ENCODE assay signal across 30 cellular contexts in genomic region chr20:2417142-2417541, GRCh38. TPM values are rescaled to one million over a fixed set of nuclear protein-coding genes. Genes with fewer than 3 reads are reported as not detected.
"Had no signal": no experiment of that assay in that cellular context is flagged by ENCODE, and none has a peak within 500 bp of the region (broad histone marks: within the 10 kb centered on the region; RNA-seq: fewer than 3 reads in every experiment).

No MANE protein-coding gene starts in this region.

- H3K4me1 ChIP-seq: breast epithelium, foreskin keratinocyte, heart left ventricle, right lobe of liver, testis, uterus had no signal

- H3K27ac ChIP-seq: breast epithelium, foreskin keratinocyte, heart left ventricle, right lobe of liver, testis, uterus had no signal

- ATAC-seq: activated naive CD4-positive, alpha-beta T cell treated with anti-CD3 and anti-CD28 coated beads, Interleukin-2, amount 50 U/mL, for 72 hours; activated T-cell treated with anti-CD3 and anti-CD28 coated beads, Interleukin-2, amount 50 U/mL, for 4 hours; esophagus mucosa; foreskin keratinocyte; heart left ventricle; naive thymus-derived CD8-positive, alpha-beta T cell; stimulated activated naive CD8-positive, alpha-beta T cell treated with anti-CD3 and anti-CD28 coated beads, Interleukin-15, Interleukin-2, amounts not matched to agents 100 U/mL and 50 U/mL, for 24 hours had no signal

- H3K36me3 ChIP-seq: breast epithelium, heart left ventricle, right lobe of liver, uterus had no signal

- H3K4me1 Mint-ChIP-seq: activated CD4-positive, alpha-beta T cell treated with anti-CD3 and anti-CD28 coated beads, Interleukin-2, amount 10 ng/mL, durations not matched to agents 24 days and 14 days; immature natural killer cell; memory B cell; naive thymus-derived CD8-positive, alpha-beta T cell; neural crest cell had no signal

- H3K36me3 Mint-ChIP-seq: activated CD4-positive, alpha-beta memory T cell treated with anti-CD3 and anti-CD28 coated beads for 36 hours; activated naive CD4-positive, alpha-beta T cell treated with anti-CD3 and anti-CD28 coated beads, Interleukin-2, amount 50 U/mL, for 72 hours; memory B cell; naive thymus-derived CD8-positive, alpha-beta T cell had no signal

- H3K9me3 ChIP-seq: breast epithelium, heart left ventricle, right lobe of liver, testis, uterus had no signal

- H3K9me3 Mint-ChIP-seq: activated CD4-positive, alpha-beta memory T cell treated with anti-CD3 and anti-CD28 coated beads for 36 hours; activated CD4-positive, alpha-beta T cell treated with anti-CD3 and anti-CD28 coated beads, Interleukin-2, amount 10 ng/mL, durations not matched to agents 24 days and 14 days; activated naive CD4-positive, alpha-beta T cell treated with anti-CD3 and anti-CD28 coated beads, Interleukin-2, amount 50 U/mL, for 72 hours; activated T-cell treated with anti-CD3 and anti-CD28 coated beads, Interleukin-2, amount 50 U/mL, for 4 hours; activated T-helper 2 cell treated with anti-CD3 and anti-CD28 coated beads, Interferon-gamma antibody, Interleukin-2, Interleukin-4, amounts not matched to agents 10 μg/mL and 5 μg/mL and 100 μg/mL, durations not matched to agents 14 hours and 24 hours and 36 hours; immature natural killer cell; memory B cell; naive thymus-derived CD8-positive, alpha-beta T cell; neural crest cell; T-helper 1 cell treated with Interleukin-12 subunit alpha and Interleukin-12 subunit beta and Interleukin-4 antibody, amounts not matched to agents 30 μg/mL and 1 μg/mL, for 36 hours had no signal

- H3K27me3 ChIP-seq: breast epithelium, right lobe of liver, testis, uterus had no signal

- DNase-seq: activated CD4-positive, alpha-beta memory T cell treated with anti-CD3 and anti-CD28 coated beads for 36 hours; activated CD4-positive, alpha-beta T cell treated with anti-CD3 and anti-CD28 coated beads, Interleukin-2, amount 10 ng/mL, durations not matched to agents 24 days and 14 days; activated CD4-positive, CD25-positive, alpha-beta regulatory T cell treated with anti-CD3 and anti-CD28 coated beads, Interleukin-2, amount 50 U/mL, for 72 hours; activated T-cell treated with anti-CD3 and anti-CD28 coated beads, Interleukin-2, amount 50 U/mL, for 4 hours; central memory CD4-positive, alpha-beta T cell; foreskin keratinocyte; heart left ventricle; hypothalamus; immature natural killer cell; naive thymus-derived CD8-positive, alpha-beta T cell; posterior cingulate gyrus; right lobe of liver; stimulated activated CD4-positive, alpha-beta T cell treated with anti-CD3 and anti-CD28 coated beads, Interleukin-2, amount 100 ng/mL, for 48 hours; stimulated activated naive CD8-positive, alpha-beta T cell treated with anti-CD3 and anti-CD28 coated beads, Interleukin-15, Interleukin-2, amounts not matched to agents 100 U/mL and 50 U/mL, for 24 hours; T1000; testis; trophoblast cell; uterus had no signal

- H3K4me3 ChIP-seq: breast epithelium, heart left ventricle, right lobe of liver, testis, uterus had no signal

- H3K4me3 Mint-ChIP-seq: activated CD4-positive, alpha-beta memory T cell treated with anti-CD3 and anti-CD28 coated beads for 36 hours; activated CD4-positive, alpha-beta T cell treated with anti-CD3 and anti-CD28 coated beads, Interleukin-2, amount 10 ng/mL, durations not matched to agents 24 days and 14 days; activated T-cell treated with anti-CD3 and anti-CD28 coated beads, Interleukin-2, amount 50 U/mL, for 4 hours; immature natural killer cell; memory B cell; naive thymus-derived CD8-positive, alpha-beta T cell; neural crest cell; T-helper 1 cell treated with Interleukin-12 subunit alpha and Interleukin-12 subunit beta and Interleukin-4 antibody, amounts not matched to agents 30 μg/mL and 1 μg/mL, for 36 hours had no signal

- H3K27ac Mint-ChIP-seq: activated CD4-positive, alpha-beta memory T cell treated with anti-CD3 and anti-CD28 coated beads for 36 hours; activated CD4-positive, alpha-beta T cell treated with anti-CD3 and anti-CD28 coated beads, Interleukin-2, amount 10 ng/mL, durations not matched to agents 24 days and 14 days; activated naive CD4-positive, alpha-beta T cell treated with anti-CD3 and anti-CD28 coated beads, Interleukin-2, amount 50 U/mL, for 72 hours; activated T-helper 2 cell treated with anti-CD3 and anti-CD28 coated beads, Interferon-gamma antibody, Interleukin-2, Interleukin-4, amounts not matched to agents 10 μg/mL and 5 μg/mL and 100 μg/mL, durations not matched to agents 14 hours and 24 hours and 36 hours; memory B cell; naive thymus-derived CD8-positive, alpha-beta T cell; T-helper 1 cell treated with Interleukin-12 subunit alpha and Interleukin-12 subunit beta and Interleukin-4 antibody, amounts not matched to agents 30 μg/mL and 1 μg/mL, for 36 hours had no signal

RNA-seq across cellular contexts. Expression of gene TGM6, which starts 36.4 kb away (rescaled TPM):
- total RNA-seq: activated CD4-positive, alpha-beta memory T cell treated with anti-CD3 and anti-CD28 coated beads for 36 hours; activated CD4-positive, alpha-beta T cell treated with anti-CD3 and anti-CD28 coated beads, Interleukin-2, amount 10 ng/mL, durations not matched to agents 24 days and 14 days; activated CD8-positive, alpha-beta memory T cell treated with anti-CD3 and anti-CD28 coated beads for 36 hours; activated naive CD4-positive, alpha-beta T cell treated with anti-CD3 and anti-CD28 coated beads, Interleukin-2, amount 50 U/mL, for 72 hours; activated T-cell treated with anti-CD3 and anti-CD28 coated beads, Interleukin-2, amount 50 U/mL, for 4 hours; activated T-helper 2 cell treated with anti-CD3 and anti-CD28 coated beads, Interferon-gamma antibody, Interleukin-2, Interleukin-4, amounts not matched to agents 10 μg/mL and 5 μg/mL and 100 μg/mL, durations not matched to agents 14 hours and 24 hours and 36 hours; breast epithelium; endothelial cell of umbilical vein; esophagus mucosa; foreskin keratinocyte; heart left ventricle; kidney epithelial cell; naive thymus-derived CD8-positive, alpha-beta T cell; neural crest cell; omental fat pad; right lobe of liver; skeletal muscle tissue; testis; uterus had no signal
- polyA plus RNA-seq: endothelial cell of umbilical vein; foreskin keratinocyte; heart left ventricle; immature natural killer cell; naive thymus-derived CD8-positive, alpha-beta T cell had no signal
